In the genomic region with DNA sequence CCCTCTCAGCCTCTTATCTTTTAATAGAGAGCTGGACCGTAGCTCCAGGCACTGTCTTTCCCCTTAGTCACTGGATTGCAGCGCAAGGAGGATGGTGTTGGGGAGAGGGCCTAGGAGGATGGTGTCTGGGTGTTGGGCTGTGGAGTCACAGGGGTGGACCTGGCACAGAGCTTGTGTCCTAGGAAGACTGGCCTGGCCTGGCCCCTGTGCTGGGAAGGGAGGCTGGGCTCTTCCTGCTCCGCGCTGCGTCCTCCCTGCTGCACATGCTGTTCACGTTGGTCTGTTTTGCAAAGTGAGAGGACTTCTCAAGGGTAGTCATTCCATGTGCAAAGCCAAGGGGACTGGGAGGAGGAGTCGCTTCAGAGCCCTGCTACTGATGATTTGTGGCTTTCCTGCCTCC, we compare ENCODE assay signal across 19 cellular contexts.
DNase-seq lines count a peak whose midpoint lies in the region; ATAC-seq and TF ChIP-seq lines count a peak whose summit lies in the region.
"Had no signal": no experiment of that assay in that cellular context is flagged by ENCODE, and none has a peak within 500 bp of the region (broad histone marks: within the 10 kb centered on the region; RNA-seq: fewer than 3 reads in every experiment).

No MANE protein-coding gene starts in this region.

- H3K27ac Mint-ChIP-seq in nephron progenitor cell = peak overlapping the region; percentile 78
- H3K27ac Mint-ChIP-seq: activated T-helper 2 cell treated with anti-CD3 and anti-CD28 coated beads, Interferon-gamma antibody, Interleukin-2, Interleukin-4, amounts not matched to agents 10 μg/mL and 5 μg/mL and 100 μg/mL, durations not matched to agents 14 hours and 24 hours and 36 hours; dendritic cell treated with granulocyte-macrophage colony-stimulating factor and Interleukin-4, amounts not matched to agents 40 ng/mL and 50 ng/mL, for 4 days; HFFc6 had no signal

- H3K4me3 Mint-ChIP-seq in nephron progenitor cell = no peak overlapping the region
- H3K4me3 Mint-ChIP-seq: dendritic cell treated with granulocyte-macrophage colony-stimulating factor and Interleukin-4, amounts not matched to agents 40 ng/mL and 50 ng/mL, for 4 days; HFFc6 had no signal

- no peak overlapping the region for H3K27ac ChIP-seq in RWPE2 (ENCODE audit: poor library complexity, severe bottlenecking)
- H3K27ac ChIP-seq: SK-N-MC, tibial artery had no signal

- ATAC-seq in RWPE2 (ENCODE audit: low read depth) (peak; percentile 25; the same call in 1 of the 3 replicates), HG02884 (IDR thresholded peaks at IDR 0.05; ENCODE audit: unreplicated experiment) (no peak)
- ATAC-seq: mucosa of descending colon had no signal

- TF ChIP-seq CTCF in RWPE2 (IDR thresholded peaks at IDR 0.05; ENCODE audit: poor library complexity, severe bottlenecking) = no peak
- TF ChIP-seq CTCF in fibroblast of the aortic adventitia (IDR thresholded peaks at IDR 0.05; ENCODE audit: insufficient read depth, low read length) = no peak
- TF ChIP-seq CTCF in nephron progenitor cell (IDR thresholded peaks at IDR 0.05) = no peak

- H3K27me3 Mint-ChIP-seq in nephron progenitor cell (ENCODE audit: low read depth, poor library complexity) = peaks cover 3% of the 10 kb centered on the region
- H3K27me3 Mint-ChIP-seq: dendritic cell treated with granulocyte-macrophage colony-stimulating factor and Interleukin-4, amounts not matched to agents 40 ng/mL and 50 ng/mL, for 4 days had no signal

- H3K4me1 ChIP-seq in RWPE2 (ENCODE audit: insufficient read depth, poor library complexity, severe bottlenecking) = no peaks in the 10 kb centered on the region

- H3K36me3 Mint-ChIP-seq in nephron progenitor cell (ENCODE audit: low read depth) = peaks cover 63% of the 10 kb centered on the region

- H3K36me3 ChIP-seq in RWPE2 (ENCODE audit: low read depth) = peaks cover 50% of the 10 kb centered on the region

- no peaks in the 10 kb centered on the region for H3K9me3 Mint-ChIP-seq in nephron progenitor cell
- H3K9me3 Mint-ChIP-seq: activated T-helper 2 cell treated with anti-CD3 and anti-CD28 coated beads, Interferon-gamma antibody, Interleukin-2, Interleukin-4, amounts not matched to agents 10 μg/mL and 5 μg/mL and 100 μg/mL, durations not matched to agents 14 hours and 24 hours and 36 hours; dendritic cell treated with granulocyte-macrophage colony-stimulating factor and Interleukin-4, amounts not matched to agents 40 ng/mL and 50 ng/mL, for 4 days; HFFc6 had no signal

- DNase-seq in G401 (ENCODE audit: low spot score) = peak; percentile 27
- no peak for DNase-seq in RWPE2 (ENCODE audit: low spot score)
- DNase-seq in fibroblast of the aortic adventitia (ENCODE audit: low read depth) = peak; percentile 42
- DNase-seq in nephron progenitor cell = no peak
- DNase-seq in D341Med (ENCODE audit: low spot score) = no peak
- DNase-seq in glomerular visceral epithelial cell (ENCODE audit: extremely low spot score) = no peak
- DNase-seq: activated CD4-positive, alpha-beta T cell treated with anti-CD3 and anti-CD28 coated beads, Interleukin-2, amount 50 U/mL, for 48 hours; aorta; erythroblast; HFFc6; mucosa of descending colon; NCI-H446 treated with DMSO at 0.1 percent for 48 hours; stimulated activated CD4-positive, alpha-beta T cell treated with anti-CD3 and anti-CD28 coated beads, Interleukin-4, amount 100 ng/mL, for 24 hours; stimulated activated CD8-positive, alpha-beta memory T cell treated with anti-CD3 and anti-CD28 coated beads, Interleukin-4, amount 100 ng/mL, for 48 hours; tibial artery had no signal

- no peaks in the 10 kb centered on the region for H3K27me3 ChIP-seq in RWPE2 (ENCODE audit: insufficient read depth, poor library complexity, severe bottlenecking)
- H3K27me3 ChIP-seq: tibial artery had no signal

- in situ Hi-C loops in G401 (cut with HindIII; ENCODE audit: low sequenced_read_pairs) = no loop called here

- no peaks in the 10 kb centered on the region for H3K9me3 ChIP-seq in RWPE2 (ENCODE audit: severe bottlenecking)
- H3K9me3 ChIP-seq: mucosa of descending colon, tibial artery had no signal

- no peak overlapping the region for H3K4me3 ChIP-seq in RWPE2 (ENCODE audit: severe bottlenecking)
- H3K4me3 ChIP-seq in fibroblast of the aortic adventitia (ENCODE audit: low read depth, low read length) = no peak overlapping the region
- H3K4me3 ChIP-seq: mucosa of descending colon, SK-N-MC, tibial artery had no signal

- no peaks in the 10 kb centered on the region for H3K4me1 Mint-ChIP-seq in nephron progenitor cell

Comparison
In these comparisons a context has a peak if more than half of its experiments do, and no peak if none do; other contexts are left out.
1. DNase-seq: peak in G401 (single experiment) and fibroblast of the aortic adventitia (single experiment); none in RWPE2 (single experiment), nephron progenitor cell (single experiment), D341Med (single experiment) and glomerular visceral epithelial cell (single experiment).